ENCODE assay signal across 1 cellular context in the genomic region with DNA sequence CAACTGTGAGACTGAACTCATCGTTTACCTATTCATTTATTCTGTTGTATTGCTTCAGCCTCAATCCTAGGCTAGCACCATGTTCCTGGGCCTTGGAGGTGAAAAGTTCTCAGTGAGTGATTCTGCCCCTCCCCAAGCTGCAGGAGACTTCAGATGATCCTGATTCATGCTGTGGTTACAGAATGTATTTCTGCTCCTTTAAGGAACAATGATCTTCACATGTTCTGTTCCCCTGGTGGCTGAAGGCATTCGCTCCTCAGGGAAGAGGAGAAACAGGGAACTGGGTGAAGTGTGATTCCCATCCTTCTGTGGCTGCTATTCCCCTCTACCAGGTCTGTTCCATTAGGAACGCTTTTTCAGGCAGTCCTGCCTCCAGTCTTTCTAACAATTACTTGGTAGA.
TF ChIP-seq lines count a peak whose summit lies in the region.

No MANE protein-coding gene starts in this region.

TF ChIP-seq in WTC11, 78 proteins besides CTCF, POLR2A, EP300 and RAD21 (continued from another document):
- TF ChIP-seq, protein P1, sequence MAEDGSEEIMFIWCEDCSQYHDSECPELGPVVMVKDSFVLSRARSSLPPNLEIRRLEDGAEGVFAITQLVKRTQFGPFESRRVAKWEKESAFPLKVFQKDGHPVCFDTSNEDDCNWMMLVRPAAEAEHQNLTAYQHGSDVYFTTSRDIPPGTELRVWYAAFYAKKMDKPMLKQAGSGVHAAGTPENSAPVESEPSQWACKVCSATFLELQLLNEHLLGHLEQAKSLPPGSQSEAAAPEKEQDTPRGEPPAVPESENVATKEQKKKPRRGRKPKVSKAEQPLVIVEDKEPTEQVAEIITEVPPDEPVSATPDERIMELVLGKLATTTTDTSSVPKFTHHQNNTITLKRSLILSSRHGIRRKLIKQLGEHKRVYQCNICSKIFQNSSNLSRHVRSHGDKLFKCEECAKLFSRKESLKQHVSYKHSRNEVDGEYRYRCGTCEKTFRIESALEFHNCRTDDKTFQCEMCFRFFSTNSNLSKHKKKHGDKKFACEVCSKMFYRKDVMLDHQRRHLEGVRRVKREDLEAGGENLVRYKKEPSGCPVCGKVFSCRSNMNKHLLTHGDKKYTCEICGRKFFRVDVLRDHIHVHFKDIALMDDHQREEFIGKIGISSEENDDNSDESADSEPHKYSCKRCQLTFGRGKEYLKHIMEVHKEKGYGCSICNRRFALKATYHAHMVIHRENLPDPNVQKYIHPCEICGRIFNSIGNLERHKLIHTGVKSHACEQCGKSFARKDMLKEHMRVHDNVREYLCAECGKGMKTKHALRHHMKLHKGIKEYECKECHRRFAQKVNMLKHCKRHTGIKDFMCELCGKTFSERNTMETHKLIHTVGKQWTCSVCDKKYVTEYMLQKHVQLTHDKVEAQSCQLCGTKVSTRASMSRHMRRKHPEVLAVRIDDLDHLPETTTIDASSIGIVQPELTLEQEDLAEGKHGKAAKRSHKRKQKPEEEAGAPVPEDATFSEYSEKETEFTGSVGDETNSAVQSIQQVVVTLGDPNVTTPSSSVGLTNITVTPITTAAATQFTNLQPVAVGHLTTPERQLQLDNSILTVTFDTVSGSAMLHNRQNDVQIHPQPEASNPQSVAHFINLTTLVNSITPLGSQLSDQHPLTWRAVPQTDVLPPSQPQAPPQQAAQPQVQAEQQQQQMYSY (CRISPR knock-in tag; IDR thresholded peaks at IDR 0.05): no peak
- TF ChIP-seq SP1 (CRISPR knock-in tag; conservative IDR thresholded peaks at IDR 0.05): no peak
- TF ChIP-seq ZNF423 (CRISPR knock-in tag; IDR thresholded peaks at IDR 0.05): no peak
- TF ChIP-seq CREB1 (CRISPR knock-in tag; IDR thresholded peaks at IDR 0.05): no peak
- TF ChIP-seq TCF7 (CRISPR knock-in tag; IDR thresholded peaks at IDR 0.05; ENCODE audit: low read depth): no peak
- TF ChIP-seq HMGA2 (CRISPR knock-in tag; IDR thresholded peaks at IDR 0.05): no peak
- TF ChIP-seq ZNF317 (CRISPR knock-in tag; IDR thresholded peaks at IDR 0.05; ENCODE audit: borderline replicate concordance, low read depth): no peak
- no peak for TF ChIP-seq NR1H2 (CRISPR knock-in tag; IDR thresholded peaks at IDR 0.05)
- TF ChIP-seq, protein P2, sequence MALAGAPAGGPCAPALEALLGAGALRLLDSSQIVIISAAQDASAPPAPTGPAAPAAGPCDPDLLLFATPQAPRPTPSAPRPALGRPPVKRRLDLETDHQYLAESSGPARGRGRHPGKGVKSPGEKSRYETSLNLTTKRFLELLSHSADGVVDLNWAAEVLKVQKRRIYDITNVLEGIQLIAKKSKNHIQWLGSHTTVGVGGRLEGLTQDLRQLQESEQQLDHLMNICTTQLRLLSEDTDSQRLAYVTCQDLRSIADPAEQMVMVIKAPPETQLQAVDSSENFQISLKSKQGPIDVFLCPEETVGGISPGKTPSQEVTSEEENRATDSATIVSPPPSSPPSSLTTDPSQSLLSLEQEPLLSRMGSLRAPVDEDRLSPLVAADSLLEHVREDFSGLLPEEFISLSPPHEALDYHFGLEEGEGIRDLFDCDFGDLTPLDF (CRISPR knock-in tag; IDR thresholded peaks at IDR 0.05): no peak
- TF ChIP-seq MYBL2 (CRISPR knock-in tag; IDR thresholded peaks at IDR 0.05): no peak
- no peak for TF ChIP-seq GRHL2 (CRISPR knock-in tag; IDR thresholded peaks at IDR 0.05; ENCODE audit: insufficient replicate concordance, severe bottlenecking)
- TF ChIP-seq CREM (CRISPR knock-in tag; IDR thresholded peaks at IDR 0.05): no peak
- TF ChIP-seq TEAD4 (CRISPR knock-in tag; IDR thresholded peaks at IDR 0.05): no peak
- no peak for TF ChIP-seq RELA (CRISPR knock-in tag; IDR thresholded peaks at IDR 0.05; ENCODE audit: borderline replicate concordance)
- TF ChIP-seq ZBTB21 (CRISPR knock-in tag; IDR thresholded peaks at IDR 0.05; ENCODE audit: borderline replicate concordance): no peak
- no peak for TF ChIP-seq ELF4 (CRISPR knock-in tag; IDR thresholded peaks at IDR 0.05; ENCODE audit: low read depth)
- TF ChIP-seq, protein P3, sequence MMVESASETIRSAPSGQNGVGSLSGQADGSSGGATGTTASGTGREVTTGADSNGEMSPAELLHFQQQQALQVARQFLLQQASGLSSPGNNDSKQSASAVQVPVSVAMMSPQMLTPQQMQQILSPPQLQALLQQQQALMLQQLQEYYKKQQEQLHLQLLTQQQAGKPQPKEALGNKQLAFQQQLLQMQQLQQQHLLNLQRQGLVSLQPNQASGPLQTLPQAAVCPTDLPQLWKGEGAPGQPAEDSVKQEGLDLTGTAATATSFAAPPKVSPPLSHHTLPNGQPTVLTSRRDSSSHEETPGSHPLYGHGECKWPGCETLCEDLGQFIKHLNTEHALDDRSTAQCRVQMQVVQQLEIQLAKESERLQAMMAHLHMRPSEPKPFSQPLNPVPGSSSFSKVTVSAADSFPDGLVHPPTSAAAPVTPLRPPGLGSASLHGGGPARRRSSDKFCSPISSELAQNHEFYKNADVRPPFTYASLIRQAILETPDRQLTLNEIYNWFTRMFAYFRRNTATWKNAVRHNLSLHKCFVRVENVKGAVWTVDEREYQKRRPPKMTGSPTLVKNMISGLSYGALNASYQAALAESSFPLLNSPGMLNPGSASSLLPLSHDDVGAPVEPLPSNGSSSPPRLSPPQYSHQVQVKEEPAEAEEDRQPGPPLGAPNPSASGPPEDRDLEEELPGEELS (CRISPR knock-in tag; IDR thresholded peaks at IDR 0.05): no peak
TF ChIP-seq in WTC11: peak in this region for 0.
